In genomic region chr2:201465524-201465971, GRCh38 we compare ENCODE assay signal across 11 cellular contexts. TPM values are rescaled to one million over a fixed set of nuclear protein-coding genes. Genes with fewer than 3 reads are reported as not detected.
A peak's percentile ranks its signal among the peaks of the same experiment; 100 is the strongest.
DNase-seq lines count a peak whose midpoint lies in the region; ATAC-seq, FAIRE-seq and TF ChIP-seq lines count a peak whose summit lies in the region.
"Had no signal": no experiment of that assay in that cellular context is flagged by ENCODE, and none has a peak within 500 bp of the region (broad histone marks: within the 10 kb centered on the region; RNA-seq: fewer than 3 reads in every experiment).

No MANE protein-coding gene starts in this region.

- in situ Hi-C loops in transverse colon (cut with MboI; ENCODE audit: low pct_ligation_motif_present in 1 of 4, low pct_unique_long_range_greater_than_20kb in 1 of 4, low sequenced_read_pairs in 3 of 4), result no loop called here

- H3K4me1 ChIP-seq in endothelial cell of umbilical vein (ENCODE audit: control insufficient read depth, extremely low read depth, insufficient read depth, low read length) (peaks cover 10% of the 10 kb centered on the region), mucosa of descending colon (ENCODE audit: low read depth) (peaks cover 37% of the 10 kb centered on the region), transverse colon (peaks cover 16 to 63% (median 34%) of the 10 kb centered on the region in 4 donors)

- H3K27ac ChIP-seq in endothelial cell of umbilical vein (ENCODE audit: insufficient read depth, low read depth, low read length) (peak overlapping the region; percentile 10), transverse colon (peak overlapping the region; percentile 75 to 88 (median 80))

- H3K36me3 ChIP-seq in endothelial cell of umbilical vein (ENCODE audit: control insufficient read depth in 2 of 2, extremely low read depth in 1 of 2, insufficient read depth in 2 of 2, low read length in 2 of 2), result no peaks in the 10 kb centered on the region
- H3K36me3 ChIP-seq in mucosa of descending colon (ENCODE audit: low read depth), result no peaks in the 10 kb centered on the region
- H3K36me3 ChIP-seq in transverse colon, result peaks cover 0 to 31% (median 15%) of the 10 kb centered on the region in 4 donors

- no peak for TF ChIP-seq CTCF in endothelial cell of umbilical vein (IDR thresholded peaks at IDR 0.05; ENCODE audit: extremely low read depth in 1 of 2, insufficient read depth in 1 of 2, low read depth in 1 of 2, low read length in 2 of 2)
- no peak for TF ChIP-seq CTCF in mucosa of descending colon (IDR thresholded peaks at IDR 0.05)
- TF ChIP-seq CTCF in transverse colon (IDR thresholded peaks at IDR 0.05), result no peak

- intact Hi-C loops in endothelial cell of umbilical vein (cut with micrococcal nuclease), result no loop called here
- intact Hi-C loops in mucosa of descending colon (cut with DNase I, micrococcal nuclease), result no loop called here
- intact Hi-C loops in transverse colon (cut with DNase I; ENCODE audit: low total_unique reads), result no loop called here

- CTCF ChIA-PET in endothelial cell of umbilical vein (lab: Charles Lee), result interaction anchor here (1.0 to 3.3 kb wide), 4 partner anchors 14 to 233 kb away, joined by 3 to 21 read pairs (median 4); partner anchors contain the start of genes STRADB and TRAK2

- no peak for TF ChIP-seq POLR2A in endothelial cell of umbilical vein (IDR thresholded peaks at IDR 0.05; ENCODE audit: low read depth, low read length)
- no peak for TF ChIP-seq POLR2A in transverse colon (IDR thresholded peaks at IDR 0.05)

- no peak overlapping the region for H3K4me3 ChIP-seq in endothelial cell of umbilical vein (replicated peaks in 1 of 3; ENCODE audit: insufficient read depth in 1 of 3, low read depth in 1 of 3, low read length in 3 of 3)
- H3K4me3 ChIP-seq in mucosa of descending colon, result no peak overlapping the region
- H3K4me3 ChIP-seq in transverse colon, result no peak overlapping the region

- H3K4me2 ChIP-seq in endothelial cell of umbilical vein (ENCODE audit: insufficient read depth, low read length), result no peak overlapping the region

- POLR2A ChIA-PET in endothelial cell of umbilical vein (lab: Charles Lee), result no interaction called here

- no peaks in the 10 kb centered on the region for H3K9me3 ChIP-seq in endothelial cell of umbilical vein (replicated peaks; ENCODE audit: control insufficient read depth, insufficient read depth, low read length)
- no peaks in the 10 kb centered on the region for H3K9me3 ChIP-seq in mucosa of descending colon
- H3K9me3 ChIP-seq in transverse colon, result no peaks in the 10 kb centered on the region

- FAIRE-seq in endothelial cell of umbilical vein (lab: Jason Lieb, UNC), result no peak
- FAIRE-seq: G401.6, TTC549 had no signal

- no TSS peak for BruUV-seq in endothelial cell of umbilical vein (replicated peaks; lab: Mats Ljungman, UMichigan)

- no peak overlapping the region for H3K9ac ChIP-seq in endothelial cell of umbilical vein (replicated peaks; ENCODE audit: extremely low read depth, insufficient read depth, low read length)

- H3K27me3 ChIP-seq in endothelial cell of umbilical vein (ENCODE audit: control insufficient read depth in 2 of 2, insufficient read depth in 2 of 2, low read length in 2 of 2) (no peaks in the 10 kb centered on the region), transverse colon (no peaks in the 10 kb centered on the region)

- H3K79me2 ChIP-seq in endothelial cell of umbilical vein (ENCODE audit: control insufficient read depth, insufficient read depth, low read length), result no peaks in the 10 kb centered on the region

- peak; percentile 65 for ATAC-seq in mucosa of descending colon

- WGBS in transverse colon (ENCODE audit: low coverage in 1 of 2), 2 donors, result 72% methylated on average over 2 of the region's 2 CpGs; no CpG with 5 or more reads in 1 of the 2 donors

- dilution Hi-C loops in endothelial cell of umbilical vein (cut with MboI; ENCODE audit: extremely low pct_ligation_motif_present, low sequenced_read_pairs), result no loop called here

- peak overlapping the region; percentile 6 for H2AFZ ChIP-seq in endothelial cell of umbilical vein (ENCODE audit: low read depth, low read length)

- TF ChIP-seq EP300 in transverse colon (IDR thresholded peaks at IDR 0.05; ENCODE audit: low read depth), result no peak

- H4K20me1 ChIP-seq in endothelial cell of umbilical vein (replicated peaks; ENCODE audit: control insufficient read depth, extremely low read depth, insufficient read depth, low read length), result no peaks in the 10 kb centered on the region

- peak; percentile 29 for DNase-seq in DMS53 (lab: John Stamatoyannopoulos, UW)
- no peak for DNase-seq in DMS53 treated with DMSO at 0.1 percent for 48 hours (lab: John Stamatoyannopoulos, UW; ENCODE audit: unreplicated experiment)
- DNase-seq in endothelial cell of umbilical vein (ENCODE audit: low read depth, low spot score), result no peak
- DNase-seq in mucosa of descending colon, result peak in 2 of 3 donors; percentile 41 to 54
- no peak for DNase-seq in transverse colon
- no peak for DNase-seq in NCI-H2029 treated with DMSO at 0.1 percent for 48 hours (lab: John Stamatoyannopoulos, UW)
- DNase-seq in NCI-H1436 (lab: John Stamatoyannopoulos, UW), result no peak
- no peak for DNase-seq in SKM-1 treated with dmso at 0.1 percent for 144 hours (lab: John Stamatoyannopoulos, UW; ENCODE audit: unreplicated experiment)
- DNase-seq: NCI-H1092 had no signal

- no peaks in the 10 kb centered on the region for H3K9me1 ChIP-seq in endothelial cell of umbilical vein (replicated peaks; ENCODE audit: control insufficient read depth, extremely low read depth, insufficient read depth, low read length)

TF ChIP-seq in endothelial cell of umbilical vein, 7 proteins besides CTCF, POLR2A, EP300 and RAD21:
- TF ChIP-seq GATA2 (IDR thresholded peaks at IDR 0.05; ENCODE audit: insufficient read depth, insufficient read length, low read depth, low read length), result no peak
- TF ChIP-seq POLR2AphosphoS5 (IDR thresholded peaks at IDR 0.05; ENCODE audit: insufficient read depth, low read depth, low read length), result no peak
- no peak for TF ChIP-seq EZH2 (IDR thresholded peaks at IDR 0.05; ENCODE audit: borderline replicate concordance, low read depth, low read length, severe bottlenecking)
- TF ChIP-seq, protein P1, sequence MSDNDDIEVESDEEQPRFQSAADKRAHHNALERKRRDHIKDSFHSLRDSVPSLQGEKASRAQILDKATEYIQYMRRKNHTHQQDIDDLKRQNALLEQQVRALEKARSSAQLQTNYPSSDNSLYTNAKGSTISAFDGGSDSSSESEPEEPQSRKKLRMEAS (IDR thresholded peaks at IDR 0.05; ENCODE audit: insufficient read depth, insufficient read length), result no peak
- no peak for TF ChIP-seq FOS (IDR thresholded peaks at IDR 0.05; ENCODE audit: borderline replicate concordance, insufficient read depth, low read length)
- no peak for TF ChIP-seq MYC (IDR thresholded peaks at IDR 0.05; ENCODE audit: low read depth, low read length)
- no peak for TF ChIP-seq JUN (IDR thresholded peaks at IDR 0.05; ENCODE audit: borderline replicate concordance, insufficient read depth, insufficient read length, low read depth)
TF ChIP-seq in endothelial cell of umbilical vein: peak in this region for 0.

RNA-seq across cellular contexts. Expression of gene STRADB, which starts 14.0 kb away (rescaled TPM):
- total RNA-seq in endothelial cell of umbilical vein, result 16.6 and 16.8 TPM in 2 replicates
- 5.3 and 6.9 TPM in 2 replicates for polyA plus RNA-seq in endothelial cell of umbilical vein
- polyA plus RNA-seq in endothelial cell of umbilical vein (2011; cell fraction: cytosol; rRNA removed), result 6.9 and 7.2 TPM in 2 replicates
- 10.5 and 11.7 TPM in 2 replicates for polyA plus RNA-seq in endothelial cell of umbilical vein (2011; cell fraction: nucleus; rRNA removed)
- 12.9 and 15.6 TPM in 2 replicates for polyA plus RNA-seq in endothelial cell of umbilical vein (2012)
- polyA minus RNA-seq in endothelial cell of umbilical vein, result 11.3 and 17.7 TPM in 2 replicates
- polyA minus RNA-seq in endothelial cell of umbilical vein (2011; cell fraction: cytosol; rRNA and poly(A)+ RNA removed), result 8.4 TPM
- polyA minus RNA-seq in endothelial cell of umbilical vein (2011; cell fraction: nucleus; rRNA and poly(A)+ RNA removed), result 4.3 and 8.0 TPM in 2 replicates
- total RNA-seq in mucosa of descending colon, result 10 to 100 TPM; 47.4 to 79.1 (median 62.1) TPM
- total RNA-seq in transverse colon, result 100 to 1,000 TPM in 2 of 4 donors, 10 to 100 TPM in 2; 36.2 to 175 (median 98.5) TPM

RNA-seq across cellular contexts. Expression of gene TRAK2, which starts 14.3 kb away (rescaled TPM):
- total RNA-seq in endothelial cell of umbilical vein (35.7 and 38.5 TPM in 2 replicates), mucosa of descending colon (10 to 100 TPM; 65.6 to 82.2 (median 76.0) TPM), transverse colon (10 to 100 TPM; 41.5 to 78.9 (median 54.5) TPM)
- 9.1 and 9.7 TPM in 2 replicates for polyA plus RNA-seq in endothelial cell of umbilical vein
- 10.7 and 11.1 TPM in 2 replicates for polyA plus RNA-seq in endothelial cell of umbilical vein (2011; cell fraction: cytosol; rRNA removed)
- 14.3 and 15.1 TPM in 2 replicates for polyA plus RNA-seq in endothelial cell of umbilical vein (2011; cell fraction: nucleus; rRNA removed)
- polyA plus RNA-seq in endothelial cell of umbilical vein (2012), result 15.9 and 23.1 TPM in 2 replicates
- 35.1 and 36.8 TPM in 2 replicates for polyA minus RNA-seq in endothelial cell of umbilical vein
- 10.1 TPM for polyA minus RNA-seq in endothelial cell of umbilical vein (2011; cell fraction: cytosol; rRNA and poly(A)+ RNA removed)
- polyA minus RNA-seq in endothelial cell of umbilical vein (2011; cell fraction: nucleus; rRNA and poly(A)+ RNA removed), result 24.1 and 27.3 TPM in 2 replicates

Comparison
In these comparisons a context has a peak if more than half of its experiments do, and no peak if none do; other contexts are left out.
1. DNase-seq: peak in DMS53 (single experiment) and mucosa of descending colon (2 of 3); none in DMS53 treated with DMSO at 0.1 percent for 48 hours (single experiment), endothelial cell of umbilical vein (single experiment), transverse colon (single experiment), NCI-H2029 treated with DMSO at 0.1 percent for 48 hours (single experiment), NCI-H1436 (single experiment) and SKM-1 treated with dmso at 0.1 percent for 144 hours (single experiment).